ENCODE assay signal across 1 cellular context in the genomic region with DNA sequence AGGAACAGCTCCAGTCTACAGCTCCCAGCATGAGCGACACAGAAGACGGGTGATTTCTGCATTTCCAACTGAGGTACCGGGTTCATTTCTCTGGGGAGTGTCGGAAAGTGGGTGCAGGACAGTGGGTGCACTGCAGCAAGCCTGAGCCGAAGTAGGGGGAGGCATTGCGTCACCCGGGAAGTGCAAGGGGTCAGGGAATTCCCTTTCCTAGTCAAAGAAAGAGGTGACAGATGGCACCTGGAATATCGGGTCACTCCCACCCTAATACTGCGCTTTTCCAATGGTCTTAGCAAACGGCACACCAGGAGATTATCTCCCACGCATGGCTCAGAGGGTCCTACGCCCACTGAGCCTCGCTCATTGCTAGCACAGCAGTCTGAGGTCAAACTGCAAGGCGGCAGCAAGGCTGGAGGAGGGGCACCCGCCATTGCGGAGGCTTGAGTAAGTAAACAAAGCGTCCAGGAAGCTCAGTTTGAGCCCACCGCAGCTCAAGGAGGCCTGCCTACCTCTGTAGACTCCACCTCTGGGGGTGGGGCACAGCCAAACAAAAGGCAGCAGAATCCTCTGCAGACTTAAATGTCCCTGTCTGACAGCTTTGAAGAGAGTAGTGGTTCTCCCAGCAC.
TF ChIP-seq lines count a peak whose summit lies in the region.
"Not testable (repeated sequence)": the region's sequence is repeated elsewhere in the genome, so short reads cannot be mapped to it uniquely, and the experiment has no call there.

No MANE protein-coding gene starts in this region.

TF ChIP-seq in K562, 482 proteins besides CTCF, POLR2A, EP300 and RAD21 (continued from another document):
- peak in 1 of 3 experiments; percentile 35 for TF ChIP-seq YY1 (IDR thresholded peaks at IDR 0.05; ENCODE audit: borderline replicate concordance in 1 of 3, control insufficient read depth in 1 of 3, extremely low read depth in 1 of 3, insufficient read depth in 3 of 3, insufficient read length in 1 of 3, insufficient replicate concordance in 2 of 3, low read depth in 1 of 3, low read length in 2 of 3)
- TF ChIP-seq CEBPG (CRISPR knock-in tag; IDR thresholded peaks at IDR 0.05), result not testable (repeated sequence)
- peak in 1 of 2 experiments; percentile 41; a peak in 1 of 4 replicates for TF ChIP-seq CEBPG (tag; conservative IDR thresholded peaks at IDR 0.05 in 1 of 2, IDR thresholded peaks at IDR 0.05 in 1 of 2)
- TF ChIP-seq RBFOX2 (IDR thresholded peaks at IDR 0.05; ENCODE audit: low read depth, low read length), result 0 out of 2 replicates have a peak, but pooled peaks have one; percentile 22
TF ChIP-seq in K562: peak in this region for 8; not testable (repeated sequence) for 474.
